In the genomic region with DNA sequence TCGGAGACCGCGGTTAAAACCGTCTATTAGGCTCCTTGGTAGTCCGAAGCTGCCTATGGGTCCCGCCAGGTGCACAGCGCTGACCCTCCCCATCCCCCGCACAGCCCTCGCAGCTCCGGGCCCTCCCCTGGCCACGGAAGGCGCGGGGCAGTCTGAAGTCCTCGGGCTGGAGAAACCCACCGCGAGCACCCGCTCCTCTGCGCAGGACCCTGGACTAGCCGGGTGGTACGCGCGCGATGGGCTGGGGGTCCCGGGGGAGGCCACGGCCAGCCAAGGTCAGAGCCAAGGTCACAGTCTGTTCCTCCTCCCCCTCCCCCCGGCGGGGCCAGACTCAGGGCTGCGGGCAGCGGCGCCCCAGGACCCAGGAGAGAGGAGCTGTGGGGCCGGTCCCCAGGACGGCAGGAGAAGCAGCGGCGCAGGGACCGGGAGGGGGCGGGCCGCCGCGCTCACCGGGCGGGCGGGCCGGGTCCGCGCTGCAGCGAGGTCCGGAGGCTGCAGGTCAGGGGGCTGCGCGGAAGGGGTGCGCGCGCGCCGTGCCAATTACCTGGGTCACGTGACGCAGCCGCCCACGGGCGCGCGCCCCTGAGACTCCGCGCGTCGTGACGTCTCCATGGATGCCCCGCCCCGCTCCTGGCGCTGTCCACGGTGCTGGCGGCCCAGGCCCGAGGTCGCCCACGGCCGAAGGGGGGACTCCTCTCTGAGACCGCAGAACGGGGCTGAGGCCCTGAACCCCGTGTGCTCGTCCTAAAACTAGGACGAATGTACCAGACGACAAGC, we compare ENCODE assay signal across 8 cellular contexts. TPM values are rescaled to one million over a fixed set of nuclear protein-coding genes. Genes with fewer than 3 reads are reported as not detected.
DNase-seq lines count a peak whose midpoint lies in the region; ATAC-seq and TF ChIP-seq lines count a peak whose summit lies in the region.

A gene (minus strand): TSS at position 535 of the 777 bp plus-strand sequence. CDS start 3,731 bp downstream, outside the sequence.

- H3K27ac ChIP-seq in vagina, result no peak within 1 kb of the TSS

- H3K9me3 ChIP-seq in vagina, result no peaks in the 10 kb centered on the region

- no peaks in the 10 kb centered on the region for H3K4me1 ChIP-seq in vagina

- peak within 1 kb of the TSS; percentile 32 to 60 for H3K4me3 ChIP-seq in vagina

- TF ChIP-seq POLR2A in vagina (IDR thresholded peaks at IDR 0.05), result no peak

- H3K27me3 Mint-ChIP-seq in activated naive CD4-positive, alpha-beta T cell treated with anti-CD3 and anti-CD28 coated beads, Interleukin-2, amount 50 U/mL, for 24 hours, result peaks cover 31% of the 10 kb centered on the region
- H3K27me3 Mint-ChIP-seq in osteocyte (ENCODE audit: unreplicated experiment), result peaks cover 11% of the 10 kb centered on the region

- peak within 1 kb of the TSS; percentile 69 for H3K4me3 Mint-ChIP-seq in activated naive CD4-positive, alpha-beta T cell treated with anti-CD3 and anti-CD28 coated beads, Interleukin-2, amount 50 U/mL, for 24 hours
- peak within 1 kb of the TSS; percentile 68 for H3K4me3 Mint-ChIP-seq in osteocyte (ENCODE audit: unreplicated experiment)

- H3K4me1 Mint-ChIP-seq in activated naive CD4-positive, alpha-beta T cell treated with anti-CD3 and anti-CD28 coated beads, Interleukin-2, amount 50 U/mL, for 24 hours, result peaks cover 8% of the 10 kb centered on the region
- peaks cover 2% of the 10 kb centered on the region for H3K4me1 Mint-ChIP-seq in osteocyte (ENCODE audit: unreplicated experiment)

- no peaks in the 10 kb centered on the region for H3K9me3 Mint-ChIP-seq in activated naive CD4-positive, alpha-beta T cell treated with anti-CD3 and anti-CD28 coated beads, Interleukin-2, amount 50 U/mL, for 24 hours
- peaks cover 6% of the 10 kb centered on the region for H3K9me3 Mint-ChIP-seq in osteocyte (ENCODE audit: unreplicated experiment)

- no peak within 1 kb of the TSS for H3K27ac Mint-ChIP-seq in activated naive CD4-positive, alpha-beta T cell treated with anti-CD3 and anti-CD28 coated beads, Interleukin-2, amount 50 U/mL, for 24 hours
- H3K27ac Mint-ChIP-seq in osteocyte (ENCODE audit: unreplicated experiment), result no peak within 1 kb of the TSS

- ATAC-seq in GM18502 (IDR thresholded peaks at IDR 0.05; ENCODE audit: poor library complexity, unreplicated experiment) (peak; percentile 84), HG03135 (IDR thresholded peaks at IDR 0.05; ENCODE audit: unreplicated experiment) (peak; percentile 73)

- DNase-seq in AG08396 (ENCODE audit: low spot score), result peak; percentile 85
- peak; percentile 81 for DNase-seq in NCI-H82 (lab: John Stamatoyannopoulos, UW)
- DNase-seq in glomerular visceral epithelial cell (ENCODE audit: extremely low spot score), result peak; percentile 66
- DNase-seq in osteocyte (ENCODE audit: extremely low spot score, unreplicated experiment), result peak; percentile 89
- no peak for DNase-seq in vagina (ENCODE audit: extremely low spot score in 2 of 2)

- H3K27me3 ChIP-seq in vagina, result no peaks in the 10 kb centered on the region

- no peaks in the 10 kb centered on the region for H3K36me3 ChIP-seq in vagina

- intact Hi-C loops in vagina (cut with DNase I), result no loop called here

- TF ChIP-seq CTCF in osteocyte (IDR thresholded peaks at IDR 0.05) (peak; percentile 33), vagina (IDR thresholded peaks at IDR 0.05) (no peak)

- H3K36me3 Mint-ChIP-seq in activated naive CD4-positive, alpha-beta T cell treated with anti-CD3 and anti-CD28 coated beads, Interleukin-2, amount 50 U/mL, for 24 hours, result peaks cover 4% of the 10 kb centered on the region
- no peaks in the 10 kb centered on the region for H3K36me3 Mint-ChIP-seq in osteocyte (ENCODE audit: unreplicated experiment)

RNA-seq across cellular contexts. Expression of the gene that starts here (rescaled TPM):
- total RNA-seq in osteocyte, result 0.86 and 1.7 TPM in 2 replicates
- 3.4 TPM for total RNA-seq in vagina

Comparison
In these comparisons a context has a peak if more than half of its experiments do, and no peak if none do; other contexts are left out.
1. DNase-seq: peak in AG08396 (single experiment), NCI-H82 (single experiment), glomerular visceral epithelial cell (single experiment) and osteocyte (single experiment); none in vagina (0 of 2).